In the genomic region with DNA sequence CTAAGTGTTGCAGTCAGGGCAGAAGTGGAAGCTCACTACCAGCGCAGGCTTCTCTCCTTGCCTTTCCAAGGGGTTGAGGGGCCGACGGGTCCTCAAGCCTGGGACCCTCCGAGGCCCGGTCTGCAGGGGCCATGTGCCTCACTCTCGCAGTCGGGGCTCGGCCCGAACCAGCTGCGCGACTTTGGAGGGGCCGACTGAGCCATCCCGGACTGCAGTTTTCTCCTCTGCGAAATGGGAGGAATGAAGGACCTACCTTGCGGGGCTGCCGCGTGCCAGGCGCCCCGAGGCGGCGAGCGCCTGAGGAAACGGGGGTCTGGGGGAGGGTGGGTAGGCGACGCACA, we compare ENCODE assay signal across 16 cellular contexts. TPM values are rescaled to one million over a fixed set of nuclear protein-coding genes. Genes with fewer than 3 reads are reported as not detected.
A peak's percentile ranks its signal among the peaks of the same experiment; 100 is the strongest.
DNase-seq lines count a peak whose midpoint lies in the region; ATAC-seq and TF ChIP-seq lines count a peak whose summit lies in the region.
"Had no signal": no experiment of that assay in that cellular context is flagged by ENCODE, and none has a peak within 500 bp of the region (broad histone marks: within the 10 kb centered on the region; RNA-seq: fewer than 3 reads in every experiment).

No MANE protein-coding gene starts in this region.

- no peaks in the 10 kb centered on the region for H3K36me3 ChIP-seq in iPS-18a (ENCODE audit: control insufficient read depth, low read depth, low read length)
- H3K36me3 ChIP-seq in trophoblast cell (ENCODE audit: control insufficient read depth in 1 of 2, insufficient read depth in 2 of 2, low read length in 2 of 2) = peaks cover 2 to 11% of the 10 kb centered on the region in 2 experiments
- H3K36me3 ChIP-seq in gastroesophageal sphincter = no peaks in the 10 kb centered on the region
- H3K36me3 ChIP-seq: gastrocnemius medialis had no signal

- peak overlapping the region; percentile 29 for H3K14ac ChIP-seq in trophoblast cell (ENCODE audit: low read length)

- peak; percentile 16 for DNase-seq in GM13976 (ENCODE audit: low spot score)
- no peak for DNase-seq in T-helper 17 cell
- no peak for DNase-seq in trophoblast cell
- no peak for DNase-seq in chondrocyte (ENCODE audit: low spot score)
- DNase-seq in activated CD8-positive, alpha-beta memory T cell treated with anti-CD3 and anti-CD28 coated beads, Interleukin-2, amount 50 U/mL, for 4 hours = no peak
- no peak for DNase-seq in cortex of kidney (lab: John Stamatoyannopoulos, UW)
- DNase-seq: activated T-cell treated with anti-CD3 and anti-CD28 coated beads for 4 hours; gastrocnemius medialis; NCI-H1436 treated with DMSO at 0.1 percent for 48 hours; NCI-H345; SIG-M5; stimulated activated CD4-positive, alpha-beta T cell treated with anti-CD3 and anti-CD28 coated beads, Interleukin-15, amount 100 ng/mL, for 24 hours had no signal

- TF ChIP-seq CTCF in GM13976 (IDR thresholded peaks at IDR 0.05; ENCODE audit: borderline replicate concordance, control extremely low read depth, extremely low read depth, insufficient read depth, missing control alignments) = no peak
- no peak for TF ChIP-seq CTCF in chondrocyte (IDR thresholded peaks at IDR 0.05)
- TF ChIP-seq CTCF in gastroesophageal sphincter (IDR thresholded peaks at IDR 0.05) = no peak

- peak overlapping the region; percentile 60 for H3K18ac ChIP-seq in trophoblast cell (ENCODE audit: low read length)

- H3K27ac Mint-ChIP-seq in T-helper 17 cell (peak overlapping the region; percentile 65), chondrocyte (ENCODE audit: unreplicated experiment) (no peak overlapping the region)
- H3K27ac Mint-ChIP-seq: activated CD4-positive, alpha-beta T cell treated with anti-CD3 and anti-CD28 coated beads for 36 hours; activated naive CD4-positive, alpha-beta T cell treated with anti-CD3 and anti-CD28 coated beads, Interleukin-2, amount 50 U/mL, for 72 hours had no signal

- H3K4ac ChIP-seq in trophoblast cell (ENCODE audit: low read depth, low read length) = no peak overlapping the region

- H3K79me1 ChIP-seq in trophoblast cell (ENCODE audit: low read length) = peaks cover 10% of the 10 kb centered on the region

- no CpG with 5 or more reads among the region's 25 CpGs for WGBS in trophoblast cell (ENCODE audit: extremely low coverage, insufficient coverage, insufficient read length)
- no CpG with 5 or more reads among the region's 25 CpGs for WGBS in gastroesophageal sphincter (ENCODE audit: low coverage in 1 of 2), 2 donors

- H3K23ac ChIP-seq in trophoblast cell (ENCODE audit: low read length) = no peak overlapping the region

- H4K12ac ChIP-seq in trophoblast cell (ENCODE audit: low read depth, low read length) = peak overlapping the region; percentile 12

- H3K9ac ChIP-seq in iPS-18a (ENCODE audit: low read length) (peak overlapping the region; percentile 60), trophoblast cell (ENCODE audit: low read length) (no peak overlapping the region)

- H3K27me3 Mint-ChIP-seq in T-helper 17 cell (peaks cover 27% of the 10 kb centered on the region), chondrocyte (ENCODE audit: low read depth) (no peaks in the 10 kb centered on the region)

- peaks cover 2% of the 10 kb centered on the region for H3K79me2 ChIP-seq in trophoblast cell (ENCODE audit: control insufficient read depth, insufficient read depth, low read length, poor library complexity)

- H3K4me3 Mint-ChIP-seq in T-helper 17 cell = no peak overlapping the region
- no peak overlapping the region for H3K4me3 Mint-ChIP-seq in chondrocyte (ENCODE audit: unreplicated experiment)
- H3K4me3 Mint-ChIP-seq: activated CD4-positive, alpha-beta T cell treated with anti-CD3 and anti-CD28 coated beads for 36 hours had no signal

- H3K4me1 Mint-ChIP-seq in T-helper 17 cell (peaks cover 14% of the 10 kb centered on the region), chondrocyte (ENCODE audit: low read depth) (peaks cover 6% of the 10 kb centered on the region)

- peak overlapping the region; percentile 44 for H2AFZ ChIP-seq in trophoblast cell (ENCODE audit: insufficient read depth, low read length, poor library complexity)

- H3K36me3 Mint-ChIP-seq in T-helper 17 cell (ENCODE audit: low read depth) (no peaks in the 10 kb centered on the region), chondrocyte (ENCODE audit: low read depth) (no peaks in the 10 kb centered on the region)
- H3K36me3 Mint-ChIP-seq: activated naive CD4-positive, alpha-beta T cell treated with anti-CD3 and anti-CD28 coated beads, Interleukin-2, amount 50 U/mL, for 72 hours had no signal

- ATAC-seq in T-helper 17 cell = no peak
- ATAC-seq in gastroesophageal sphincter = no peak
- ATAC-seq: activated naive CD4-positive, alpha-beta T cell treated with anti-CD3 and anti-CD28 coated beads, Interleukin-2, amount 50 U/mL, for 72 hours; gastrocnemius medialis had no signal

- peaks cover 12% of the 10 kb centered on the region for H3K27me3 ChIP-seq in iPS-18a (ENCODE audit: control insufficient read depth, insufficient read depth, low read length)
- no peaks in the 10 kb centered on the region for H3K27me3 ChIP-seq in trophoblast cell (ENCODE audit: insufficient read depth, low read length)
- peaks cover 15% of the 10 kb centered on the region for H3K27me3 ChIP-seq in gastroesophageal sphincter
- H3K27me3 ChIP-seq: gastrocnemius medialis had no signal

- peaks cover 10% of the 10 kb centered on the region for H3K4me1 ChIP-seq in iPS-18a (ENCODE audit: control insufficient read depth, low read depth, low read length)
- peaks cover 7 to 13% of the 10 kb centered on the region in 2 experiments for H3K4me1 ChIP-seq in trophoblast cell (ENCODE audit: control insufficient read depth in 1 of 2, insufficient read depth in 2 of 2, low read length in 2 of 2)
- peaks cover 0 to 32% (median 8%) of the 10 kb centered on the region in 3 donors for H3K4me1 ChIP-seq in gastroesophageal sphincter

- H2BK12ac ChIP-seq in trophoblast cell (ENCODE audit: low read length) = peak overlapping the region; percentile 10

- no peak overlapping the region for H3K27ac ChIP-seq in iPS-18a (ENCODE audit: low read length)
- H3K27ac ChIP-seq in trophoblast cell (ENCODE audit: low read depth, low read length) = no peak overlapping the region
- H3K27ac ChIP-seq in gastroesophageal sphincter = no peak overlapping the region
- H3K27ac ChIP-seq: gastrocnemius medialis had no signal

- in situ Hi-C loops in GM13976 (cut with MboI; ENCODE audit: low sequenced_read_pairs, unreplicated experiment) = no loop called here

- H2BK5ac ChIP-seq in trophoblast cell (ENCODE audit: low read depth, low read length, poor library complexity) = no peak overlapping the region

- H3K9me3 ChIP-seq in T-helper 17 cell (ENCODE audit: control insufficient read depth, low read length, poor library complexity, severe bottlenecking) = no peaks in the 10 kb centered on the region
- no peaks in the 10 kb centered on the region for H3K9me3 ChIP-seq in iPS-18a (ENCODE audit: control insufficient read depth, low read depth, low read length)
- H3K9me3 ChIP-seq in trophoblast cell (ENCODE audit: insufficient read depth, low read depth, low read length) = no peaks in the 10 kb centered on the region
- no peaks in the 10 kb centered on the region for H3K9me3 ChIP-seq in gastroesophageal sphincter
- H3K9me3 ChIP-seq: gastrocnemius medialis had no signal

- no peak overlapping the region for H2BK120ac ChIP-seq in trophoblast cell (ENCODE audit: insufficient read depth, low read length, poor library complexity)

- TF ChIP-seq EP300 in gastroesophageal sphincter (IDR thresholded peaks at IDR 0.05) = no peak

- peak overlapping the region; percentile 83 for H3K4me2 ChIP-seq in trophoblast cell (ENCODE audit: low read length)

- peak overlapping the region; percentile 33 for H4K8ac ChIP-seq in trophoblast cell (ENCODE audit: low read depth, low read length)

- no peaks in the 10 kb centered on the region for H3K9me3 Mint-ChIP-seq in chondrocyte (ENCODE audit: low read depth)
- H3K9me3 Mint-ChIP-seq: activated naive CD4-positive, alpha-beta T cell treated with anti-CD3 and anti-CD28 coated beads, Interleukin-2, amount 50 U/mL, for 72 hours had no signal

- no peak for TF ChIP-seq POLR2A in gastroesophageal sphincter (IDR thresholded peaks at IDR 0.05)

- peak overlapping the region; percentile 4 for H4K91ac ChIP-seq in trophoblast cell (ENCODE audit: low read depth, low read length)

- peak overlapping the region; percentile 7 for H2AK5ac ChIP-seq in trophoblast cell (ENCODE audit: low read length)

- peak overlapping the region; percentile 58 for H3K4me3 ChIP-seq in iPS-18a (ENCODE audit: low read length)
- H3K4me3 ChIP-seq in trophoblast cell (ENCODE audit: low read depth, low read length) = no peak overlapping the region
- H3K4me3 ChIP-seq in gastroesophageal sphincter = no peak overlapping the region
- H3K4me3 ChIP-seq: gastrocnemius medialis had no signal

RNA-seq across cellular contexts. Expression of gene LZTS3, which starts 5.6 kb away (rescaled TPM):
- total RNA-seq in T-helper 17 cell = 10 to 100 TPM; 15.7 to 19.1 TPM
- polyA plus RNA-seq in trophoblast cell (2013) = 5.7 and 6.3 TPM in 2 replicates
- total RNA-seq in chondrocyte = 6.4 to 9.3 TPM (median 8.1 TPM) in 3 replicates
- 10 to 100 TPM; 11.3 to 17.0 (median 12.2) TPM for total RNA-seq in gastroesophageal sphincter

RNA-seq across cellular contexts. Expression of gene FASTKD5, which starts 8.0 kb away (rescaled TPM):
- total RNA-seq in T-helper 17 cell = 10 to 100 TPM; 21.0 to 34.2 TPM
- 12.4 and 13.3 TPM in 2 replicates for polyA plus RNA-seq in trophoblast cell (2013)
- total RNA-seq in chondrocyte = 9.8 to 12.3 TPM (median 10.8 TPM) in 3 replicates
- total RNA-seq in gastroesophageal sphincter = 10 to 100 TPM; 13.5 to 19.0 (median 17.4) TPM

RNA-seq across cellular contexts. Expression of gene UBOX5, which starts 8.0 kb away (rescaled TPM):
- 1 to 10 TPM; 7.0 to 8.2 TPM for total RNA-seq in T-helper 17 cell
- 3.2 and 3.3 TPM in 2 replicates for polyA plus RNA-seq in trophoblast cell (2013)
- 4.5 to 6.3 TPM (median 5.8 TPM) in 3 replicates for total RNA-seq in chondrocyte
- total RNA-seq in gastroesophageal sphincter = 10 to 100 TPM in 1 of 4 donors, 1 to 10 TPM in 3; 4.8 to 10.5 (median 8.4) TPM

RNA-seq across cellular contexts. Expression of gene DDRGK1, which starts 36.8 kb away (rescaled TPM):
- total RNA-seq in T-helper 17 cell (10 to 100 TPM; 43.7 to 45.6 TPM), chondrocyte (61.8 to 69.7 TPM (median 62.6 TPM) in 3 replicates), gastroesophageal sphincter (10 to 100 TPM; 62.0 to 82.5 (median 69.8) TPM)
- 43.7 and 45.6 TPM in 2 replicates for polyA plus RNA-seq in trophoblast cell (2013)

RNA-seq across cellular contexts. Expression of gene ITPA, which starts 41.6 kb away (rescaled TPM):
- total RNA-seq in T-helper 17 cell = 10 to 100 TPM; 39.5 to 41.4 TPM
- polyA plus RNA-seq in trophoblast cell (2013) = 39.0 and 40.4 TPM in 2 replicates
- total RNA-seq in chondrocyte = 35.1 to 43.4 TPM (median 41.5 TPM) in 3 replicates
- 10 to 100 TPM; 23.5 to 26.8 (median 25.2) TPM for total RNA-seq in gastroesophageal sphincter
